In the genomic region with DNA sequence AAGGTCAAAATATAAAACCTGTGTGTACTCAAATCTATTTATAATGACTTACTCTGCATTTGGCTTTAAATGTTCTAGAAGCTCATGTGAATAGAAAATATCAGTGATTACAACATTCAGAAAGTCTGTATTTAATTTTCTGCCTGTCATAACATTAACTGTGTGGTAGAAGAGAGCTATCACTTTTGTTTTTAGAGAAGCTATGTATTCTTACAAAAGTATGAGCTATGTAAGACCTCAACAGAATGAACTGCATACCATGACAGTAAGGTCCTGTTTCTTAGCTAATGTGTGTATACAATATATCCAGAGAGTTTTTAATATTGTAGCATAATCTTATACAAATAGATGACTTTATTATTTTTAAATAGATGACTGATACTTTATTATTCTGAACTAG, we compare ENCODE assay signal across 27 cellular contexts.
"Had no signal": no experiment of that assay in that cellular context is flagged by ENCODE, and none has a peak within 500 bp of the region (broad histone marks: within the 10 kb centered on the region; RNA-seq: fewer than 3 reads in every experiment).

No MANE protein-coding gene starts in this region.

- ATAC-seq: activated CD4-positive, alpha-beta T cell treated with anti-CD3 and anti-CD28 coated beads for 36 hours; heart right ventricle; left lung; natural killer cell; right cardiac atrium; stimulated activated naive B cell treated with anti-CD40 and anti-IgM and Interleukin-4, amounts not matched to agents 10 μg/mL and 1 μg/mL and 100 μg/mL, for 72 hours had no signal

- H3K4me3 ChIP-seq: breast epithelium, heart right ventricle, left lung, lung, neural progenitor cell, stomach, thyroid gland, upper lobe of left lung, vagina had no signal

- H3K27ac ChIP-seq: breast epithelium, heart right ventricle, left lung, neural progenitor cell, stomach, thyroid gland, upper lobe of left lung, vagina had no signal

- H3K9me3 ChIP-seq: breast epithelium, heart right ventricle, left lung, stomach, thyroid gland, upper lobe of left lung, vagina had no signal

- H3K27me3 ChIP-seq: breast epithelium, heart right ventricle, left lung, neural progenitor cell, stomach, thyroid gland, upper lobe of left lung, vagina had no signal

- DNase-seq: activated B cell treated with CpG ODN at 0.5 μM for 24 hours; activated CD4-positive, alpha-beta T cell treated with anti-CD3 and anti-CD28 coated beads for 36 hours; activated effector memory CD4-positive, alpha-beta T cell treated with anti-CD3 and anti-CD28 coated beads, Interleukin-2, amount 50 U/mL, for 16 hours; activated naive CD4-positive, alpha-beta T cell treated with anti-CD3 and anti-CD28 coated beads for 36 hours; activated naive CD8-positive, alpha-beta T cell treated with anti-CD3 and anti-CD28 coated beads, Interleukin-2, amount 10 ng/mL, durations not matched to agents 7 days and 5 days; amygdala; effector memory CD4-positive, alpha-beta T cell; erythroblast; foreskin melanocyte; heart right ventricle; left lung; mesendoderm; natural killer cell; occipital lobe; posterior cingulate gyrus; right cardiac atrium; stimulated activated CD4-positive, alpha-beta T cell treated with anti-CD3 and anti-CD28 coated beads, Interleukin-15, amount 100 ng/mL, for 24 hours; stimulated activated CD4-positive, alpha-beta T cell treated with anti-CD3 and anti-CD28 coated beads, Interleukin-2, amount 100 ng/mL, for 24 hours; stimulated activated naive B cell treated with anti-CD40 and anti-IgM and Interleukin-4, amounts not matched to agents 10 μg/mL and 1 μg/mL and 100 μg/mL, for 72 hours; stomach; T-helper 1 cell; thyroid gland; upper lobe of left lung had no signal
